ENCODE assay signal across 14 cellular contexts in genomic region chr20:34022843-34023234, GRCh38. TPM values are rescaled to one million over a fixed set of nuclear protein-coding genes. Genes with fewer than 3 reads are reported as not detected.
A peak's percentile ranks its signal among the peaks of the same experiment; 100 is the strongest.
DNase-seq lines count a peak whose midpoint lies in the region; ATAC-seq, FAIRE-seq and TF ChIP-seq lines count a peak whose summit lies in the region.
"Had no signal": no experiment of that assay in that cellular context is flagged by ENCODE, and none has a peak within 500 bp of the region (broad histone marks: within the 10 kb centered on the region; RNA-seq: fewer than 3 reads in every experiment).

No MANE protein-coding gene starts in this region.

- no peak overlapping the region for H4K12ac ChIP-seq in trophoblast cell (ENCODE audit: low read depth, low read length)

- H3K27me3 Mint-ChIP-seq in H9 (ENCODE audit: low read depth): no peaks in the 10 kb centered on the region
- peaks cover 0 to 4% (median 0%) of the 10 kb centered on the region in 3 donors for H3K27me3 Mint-ChIP-seq in immature natural killer cell (ENCODE audit: low read depth in 3 of 3)

- H2BK5ac ChIP-seq in H9 (ENCODE audit: insufficient read length, low read length) (no peak overlapping the region), trophoblast cell (ENCODE audit: low read depth, low read length, poor library complexity) (no peak overlapping the region)

- H2BK12ac ChIP-seq in H9 (ENCODE audit: insufficient read length, low read depth, low read length): no peak overlapping the region
- H2BK12ac ChIP-seq in trophoblast cell (ENCODE audit: low read length): no peak overlapping the region

- H4K8ac ChIP-seq in H9 (replicated peaks; ENCODE audit: insufficient read length, low read depth, low read length): no peak overlapping the region
- no peak overlapping the region for H4K8ac ChIP-seq in trophoblast cell (ENCODE audit: low read depth, low read length)

- H3K56ac ChIP-seq in H9 (ENCODE audit: insufficient read length, low read depth, low read length): no peak overlapping the region

- H3K9me3 Mint-ChIP-seq in H9: no peaks in the 10 kb centered on the region; a peak in 1 of 5 replicates
- H3K9me3 Mint-ChIP-seq in immature natural killer cell: peaks cover 0 to 1% (median 0%) of the 10 kb centered on the region in 6 donors

- no peak for FAIRE-seq in RCC 7860 (lab: Jason Lieb, UNC)

- H3K4me2 ChIP-seq in H9 (ENCODE audit: insufficient read depth, insufficient read length, low read length) (no peak overlapping the region), trophoblast cell (ENCODE audit: low read length) (no peak overlapping the region)

- no peaks in the 10 kb centered on the region for H3K36me3 ChIP-seq in trophoblast cell (ENCODE audit: control insufficient read depth in 1 of 2, insufficient read depth in 2 of 2, low read length in 2 of 2)
- H3K36me3 ChIP-seq in right lobe of liver: no peaks in the 10 kb centered on the region
- H3K36me3 ChIP-seq: breast epithelium had no signal

- H3K27ac ChIP-seq in H9 (ENCODE audit: insufficient read length, low read depth, low read length) (no peak overlapping the region), trophoblast cell (ENCODE audit: low read depth, low read length) (no peak overlapping the region), right lobe of liver (no peak overlapping the region), caudate nucleus (ENCODE audit: low read depth, low read length) (no peak overlapping the region)
- H3K27ac ChIP-seq: breast epithelium had no signal

- H3K27me3 ChIP-seq in H9 (ENCODE audit: insufficient read depth, low read length): no peaks in the 10 kb centered on the region
- H3K27me3 ChIP-seq in trophoblast cell (ENCODE audit: insufficient read depth, low read length): no peaks in the 10 kb centered on the region
- no peaks in the 10 kb centered on the region for H3K27me3 ChIP-seq in right lobe of liver
- H3K27me3 ChIP-seq: breast epithelium had no signal

- H2BK120ac ChIP-seq in H9 (ENCODE audit: low read depth, low read length, poor library complexity, severe bottlenecking) (no peak overlapping the region), trophoblast cell (ENCODE audit: insufficient read depth, low read length, poor library complexity) (no peak overlapping the region)

- H3K23ac ChIP-seq in H9 (ENCODE audit: insufficient read length, low read depth, low read length) (no peak overlapping the region), trophoblast cell (ENCODE audit: low read length) (no peak overlapping the region)

- H3K79me2 ChIP-seq in H9 (ENCODE audit: insufficient read depth, low read length) (peaks cover 20% of the 10 kb centered on the region; the same call in 1 of the 2 replicates), trophoblast cell (ENCODE audit: control insufficient read depth, insufficient read depth, low read length, poor library complexity) (peaks cover 15% of the 10 kb centered on the region)

- intact Hi-C loops in sciatic nerve (cut with DNase I): no loop called here
- intact Hi-C loops in right lobe of liver (cut with DNase I): no loop called here

- H3K79me1 ChIP-seq in H9 (ENCODE audit: insufficient read depth, low read depth, low read length, poor library complexity, severe bottlenecking) (peaks cover 8% of the 10 kb centered on the region), trophoblast cell (ENCODE audit: low read length) (no peaks in the 10 kb centered on the region)

- H4K91ac ChIP-seq in H9 (ENCODE audit: insufficient read length, low read depth, low read length) (no peak overlapping the region), trophoblast cell (ENCODE audit: low read depth, low read length) (no peak overlapping the region)

- H3K4ac ChIP-seq in H9 (ENCODE audit: low read depth, low read length) (no peak overlapping the region), trophoblast cell (ENCODE audit: low read depth, low read length) (peak overlapping the region; percentile 43)

- H3K18ac ChIP-seq in H9 (ENCODE audit: insufficient read length, low read depth, low read length): no peak overlapping the region
- H3K18ac ChIP-seq in trophoblast cell (ENCODE audit: low read length): no peak overlapping the region

- H3K9me3 ChIP-seq in H9 (ENCODE audit: control insufficient read depth, low read depth, low read length) (no peaks in the 10 kb centered on the region), trophoblast cell (ENCODE audit: insufficient read depth, low read depth, low read length) (no peaks in the 10 kb centered on the region), right lobe of liver (no peaks in the 10 kb centered on the region)
- H3K9me3 ChIP-seq: breast epithelium had no signal

- H3K4me3 Mint-ChIP-seq in H9 (no peak overlapping the region), immature natural killer cell (peak overlapping the region in 3 of 5 donors; percentile 8 to 21 (median 17))

- H2AFZ ChIP-seq in H9 (ENCODE audit: low read length) (no peak overlapping the region), trophoblast cell (ENCODE audit: insufficient read depth, low read length, poor library complexity) (no peak overlapping the region)

- TF ChIP-seq CTCF in H9 (conservative IDR thresholded peaks at IDR 0.05): no peak
- TF ChIP-seq CTCF in right lobe of liver (IDR thresholded peaks at IDR 0.05): no peak

- no peak overlapping the region for H3T11ph ChIP-seq in H9 (ENCODE audit: low read length)

- no peak overlapping the region for H3K14ac ChIP-seq in H9 (ENCODE audit: insufficient read depth, low read length)
- H3K14ac ChIP-seq in trophoblast cell (ENCODE audit: low read length): no peak overlapping the region

- TF ChIP-seq POLR2A in right lobe of liver (IDR thresholded peaks at IDR 0.05): no peak

- DNase-seq in H9 (no peak), RCC 7860 (ENCODE audit: low spot score) (peak; percentile 36), immature natural killer cell (no peak), trophoblast cell (no peak), sciatic nerve (ENCODE audit: low spot score) (no peak), right lobe of liver (no peak), NCI-H187 treated with DMSO at 0.1 percent for 48 hours (lab: John Stamatoyannopoulos, UW) (no peak), caudate nucleus (lab: John Stamatoyannopoulos, UW) (no peak)
- DNase-seq: activated naive CD4-positive, alpha-beta T cell treated with Interleukin-2 at 50 U/mL for 16 hours; C1 segment of cervical spinal cord; DND-41; NCI-H446 treated with DMSO at 0.1 percent for 48 hours; right cardiac atrium had no signal

- H3K36me3 Mint-ChIP-seq in H9 (ENCODE audit: insufficient read depth in 1 of 3, low read depth in 3 of 3) (peaks cover 6 to 8% (median 7%) of the 10 kb centered on the region in 3 experiments), immature natural killer cell (no peaks in the 10 kb centered on the region)

- H3K4me1 ChIP-seq in H9 (ENCODE audit: insufficient read depth, low read length): peaks cover 10% of the 10 kb centered on the region; the same call in 1 of the 2 replicates
- H3K4me1 ChIP-seq in trophoblast cell (ENCODE audit: control insufficient read depth in 1 of 2, insufficient read depth in 2 of 2, low read length in 2 of 2): peaks cover 24 to 29% of the 10 kb centered on the region in 2 experiments
- H3K4me1 ChIP-seq in right lobe of liver: peaks cover 0 to 41% (median 19%) of the 10 kb centered on the region in 4 donors
- H3K4me1 ChIP-seq: breast epithelium had no signal

- ATAC-seq in sciatic nerve: no peak
- no peak for ATAC-seq in right lobe of liver

- no peak overlapping the region for H2BK20ac ChIP-seq in H9 (ENCODE audit: low read depth, low read length, poor library complexity, severe bottlenecking)

- H3K9ac ChIP-seq in H9 (ENCODE audit: extremely low read depth, insufficient read length, low read length) (no peak overlapping the region), trophoblast cell (ENCODE audit: low read length) (no peak overlapping the region)

- H3K23me2 ChIP-seq in H9 (ENCODE audit: insufficient read length, low read depth, low read length, poor library complexity, severe bottlenecking): no peaks in the 10 kb centered on the region

- H2BK15ac ChIP-seq in H9 (ENCODE audit: low read depth, low read length): no peak overlapping the region

- peaks cover 49 to 52% of the 10 kb centered on the region in 2 experiments for H3K4me1 Mint-ChIP-seq in H9
- peaks cover 86 to 96% of the 10 kb centered on the region in 2 donors for H3K4me1 Mint-ChIP-seq in immature natural killer cell

- no peak overlapping the region for H2AK5ac ChIP-seq in H9 (ENCODE audit: insufficient read length, low read length)
- H2AK5ac ChIP-seq in trophoblast cell (ENCODE audit: low read length): no peak overlapping the region

- H4K5ac ChIP-seq in H9 (ENCODE audit: insufficient read length, low read depth, low read length): no peak overlapping the region

- peak overlapping the region; percentile 3 to 77 (median 54); a peak in 4 of 7 replicates for H3K27ac Mint-ChIP-seq in H9
- H3K27ac Mint-ChIP-seq in immature natural killer cell: peak overlapping the region; percentile 18 to 79 (median 56)

- H3K4me3 ChIP-seq in trophoblast cell (ENCODE audit: low read depth, low read length): no peak overlapping the region
- no peak overlapping the region for H3K4me3 ChIP-seq in right lobe of liver
- H3K4me3 ChIP-seq: breast epithelium had no signal

- no peaks in the 10 kb centered on the region for H4K20me1 ChIP-seq in H9 (ENCODE audit: control insufficient read depth, insufficient read depth, insufficient read length)

- WGBS in H9 (ENCODE audit: extremely low coverage, insufficient read length, low lambda C conversion rate): no CpG with 5 or more reads among the region's 3 CpGs
- WGBS in trophoblast cell (ENCODE audit: extremely low coverage, insufficient coverage, insufficient read length): no CpG with 5 or more reads among the region's 3 CpGs
- 67% methylated on average over 3 of the region's 3 CpGs for WGBS in right lobe of liver (ENCODE audit: insufficient coverage, low coverage, low lambda C conversion rate, missing lambda C conversion rate)

RNA-seq across cellular contexts. Expression of gene RALY, which starts 29.1 kb away (rescaled TPM):
- total RNA-seq in H9 (2021) (199 and 207 TPM in 2 replicates), sciatic nerve (94.6 TPM), right lobe of liver (10 to 100 TPM; 24.8 to 42.1 (median 33.4) TPM)
- 100 to 1,000 TPM; 271 to 323 (median 273) TPM for polyA plus RNA-seq in immature natural killer cell
- polyA plus RNA-seq in trophoblast cell (2013): 138 and 151 TPM in 2 replicates

Comparison
In these comparisons a context has a peak if more than half of its experiments do, and no peak if none do; other contexts are left out.
1. H3K4me3 Mint-ChIP-seq: peak in immature natural killer cell (3 of 5); none in H9 (0 of 2).